ENCODE assay signal across 16 cellular contexts in genomic region chr16:20838250-20838649, GRCh38.
"Had no signal": no experiment of that assay in that cellular context is flagged by ENCODE, and none has a peak within 500 bp of the region (broad histone marks: within the 10 kb centered on the region; RNA-seq: fewer than 3 reads in every experiment).

No MANE protein-coding gene starts in this region.

- ATAC-seq: activated CD4-positive, CD25-positive, alpha-beta regulatory T cell treated with anti-CD3 and anti-CD28 coated beads, Interleukin-2, amount 50 U/mL, for 24 hours; activated CD8-positive, alpha-beta T cell treated with anti-CD3 and anti-CD28 coated beads, Interleukin-2, amount 10 ng/mL, durations not matched to agents 7 days and 5 days; body of pancreas; foreskin keratinocyte; naive thymus-derived CD8-positive, alpha-beta T cell; psoas muscle; right cardiac atrium had no signal

- DNase-seq: activated CD4-positive, alpha-beta T cell treated with anti-CD3 and anti-CD28 coated beads, Interleukin-2, amount 10 ng/mL, durations not matched to agents 7 days and 5 days; activated CD8-positive, alpha-beta T cell treated with anti-CD3 and anti-CD28 coated beads, Interleukin-2, amount 10 ng/mL, durations not matched to agents 7 days and 5 days; activated naive CD4-positive, alpha-beta T cell treated with anti-CD3 and anti-CD28 coated beads for 36 hours; activated T-cell treated with anti-CD3 and anti-CD28 coated beads, Interleukin-2, amount 50 U/mL, for 24 hours; body of pancreas; foreskin keratinocyte; mesendoderm; naive thymus-derived CD8-positive, alpha-beta T cell; psoas muscle; right cardiac atrium; stimulated activated CD4-positive, alpha-beta T cell treated with anti-CD3 and anti-CD28 coated beads, Interleukin-4, amount 100 ng/mL, for 1 hour; stomach; testis had no signal

- H3K27ac ChIP-seq: body of pancreas, foreskin keratinocyte, hepatocyte, psoas muscle, skin epidermis, stomach, testis had no signal
